ENCODE assay signal across 20 cellular contexts in the genomic region with DNA sequence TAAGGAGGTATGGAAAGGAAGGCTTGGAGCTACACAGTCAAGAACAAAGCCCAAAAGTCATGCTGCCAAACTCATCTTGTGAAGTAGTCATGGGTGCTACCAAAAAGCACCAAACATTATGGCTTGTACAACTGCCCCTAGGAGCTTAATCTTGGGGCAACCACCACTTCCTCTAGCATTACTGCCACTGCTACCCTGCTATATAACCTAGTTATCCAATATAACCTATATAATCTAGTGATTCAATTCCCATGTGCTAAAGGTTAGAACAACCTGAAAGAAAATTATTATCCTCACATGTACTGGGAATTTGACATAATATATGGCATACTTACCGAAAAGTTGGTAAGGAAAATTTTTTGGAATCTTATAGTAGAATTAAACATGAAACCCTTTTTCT.
"Had no signal": no experiment of that assay in that cellular context is flagged by ENCODE, and none has a peak within 500 bp of the region (broad histone marks: within the 10 kb centered on the region; RNA-seq: fewer than 3 reads in every experiment).

No MANE protein-coding gene starts in this region.

- H3K4me1 ChIP-seq: gastrocnemius medialis, heart right ventricle, neural progenitor cell, pancreas, stomach had no signal

- ATAC-seq: gastrocnemius medialis; heart right ventricle; left lobe of liver; natural killer cell treated with Interleukin-12 subunit alpha and Interleukin-12 subunit beta and Interleukin-15 and Interleukin-18, amount 100 ng/mL, for 72 hours; pancreas; right cardiac atrium had no signal

- H3K4me3 ChIP-seq: coronary artery, gastrocnemius medialis, heart right ventricle, neural progenitor cell, pancreas, stomach, thoracic aorta had no signal

- DNase-seq: effector CD4-positive, alpha-beta T cell; endodermal cell; gastrocnemius medialis; heart right ventricle; hypothalamus; kidney glomerular epithelial cell; nucleus accumbens; pancreas; right cardiac atrium; small intestine; stimulated activated CD4-positive, alpha-beta T cell treated with anti-CD3 and anti-CD28 coated beads, Interleukin-12 subunit alpha, Interleukin-12 subunit beta, amount 100 ng/mL, for 4 hours; stimulated activated naive CD4-positive, alpha-beta T cell; stomach; substantia nigra; trophoblast cell had no signal

- H3K9me3 ChIP-seq: gastrocnemius medialis, pancreas, stomach, thoracic aorta had no signal

- H3K36me3 ChIP-seq: gastrocnemius medialis, heart right ventricle, neural progenitor cell, pancreas, stomach, thoracic aorta had no signal
